Comparison of ENCODE assay signal across 8 cellular contexts in genomic region chr12:18158774-18159557, GRCh38.
DNase-seq lines count a peak whose midpoint lies in the region; ATAC-seq and TF ChIP-seq lines count a peak whose summit lies in the region.

No MANE protein-coding gene starts in this region.

- H3K36me3 ChIP-seq in colonic mucosa (no peaks in the 10 kb centered on the region), osteoblast (ENCODE audit: insufficient read depth, low read length) (no peaks in the 10 kb centered on the region)

- no peak overlapping the region for H3K9ac ChIP-seq in colonic mucosa (ENCODE audit: low read depth in 2 of 2, low read length in 2 of 2)

- peaks cover 2% of the 10 kb centered on the region for H3K9me3 Mint-ChIP-seq in activated CD8-positive, alpha-beta memory T cell treated with anti-CD3 and anti-CD28 coated beads, Interleukin-2, amount 10 ng/mL, durations not matched to agents 7 days and 5 days (ENCODE audit: low read depth)

- no peaks in the 10 kb centered on the region for H3K79me2 ChIP-seq in osteoblast (ENCODE audit: insufficient read depth, low read length)

- H3K4me1 Mint-ChIP-seq in activated CD8-positive, alpha-beta memory T cell treated with anti-CD3 and anti-CD28 coated beads, Interleukin-2, amount 10 ng/mL, durations not matched to agents 7 days and 5 days: no peaks in the 10 kb centered on the region

- ATAC-seq in activated CD8-positive, alpha-beta memory T cell treated with anti-CD3 and anti-CD28 coated beads, Interleukin-2, amount 10 ng/mL, durations not matched to agents 7 days and 5 days: peak; percentile 47
- ATAC-seq in GM21723 (IDR thresholded peaks at IDR 0.05; ENCODE audit: unreplicated experiment): peak; percentile 57
- no peak for ATAC-seq in HG02840 (IDR thresholded peaks at IDR 0.05; ENCODE audit: low FRiP score, unreplicated experiment)

- H4K20me1 ChIP-seq in osteoblast (ENCODE audit: insufficient read depth, low read length): no peaks in the 10 kb centered on the region

- peak; percentile 42 for TF ChIP-seq CTCF in colonic mucosa (IDR thresholded peaks at IDR 0.05)
- peak; percentile 84 for TF ChIP-seq CTCF in osteoblast (IDR thresholded peaks at IDR 0.05; ENCODE audit: extremely low read depth, low read depth, low read length)

- H3K27me3 Mint-ChIP-seq in activated CD8-positive, alpha-beta memory T cell treated with anti-CD3 and anti-CD28 coated beads, Interleukin-2, amount 10 ng/mL, durations not matched to agents 7 days and 5 days: peaks cover 4% of the 10 kb centered on the region

- H3K9me3 ChIP-seq in colonic mucosa (no peaks in the 10 kb centered on the region), osteoblast (ENCODE audit: low read depth, low read length) (no peaks in the 10 kb centered on the region)

- H3K4me1 ChIP-seq in colonic mucosa (no peaks in the 10 kb centered on the region), osteoblast (ENCODE audit: insufficient read depth, low read length) (no peaks in the 10 kb centered on the region)

- intact Hi-C loops in colonic mucosa (cut with DNase I): no loop called here

- no peak overlapping the region for H3K4me2 ChIP-seq in osteoblast (ENCODE audit: insufficient read depth, low read length)

- CTCF ChIA-PET in activated CD8-positive, alpha-beta memory T cell treated with anti-CD3 and anti-CD28 coated beads, Interleukin-2, amount 10 ng/mL, durations not matched to agents 7 days and 5 days (lab: Charles Lee): interaction anchor here (1.0 to 1.2 kb wide), 2 partner anchors 19 to 132 kb away, joined by 3 read pairs; no protein-coding TSS in a partner anchor

- H3K4me3 Mint-ChIP-seq in activated CD8-positive, alpha-beta memory T cell treated with anti-CD3 and anti-CD28 coated beads, Interleukin-2, amount 10 ng/mL, durations not matched to agents 7 days and 5 days: no peak overlapping the region

- no peaks in the 10 kb centered on the region for H3K27me3 ChIP-seq in colonic mucosa
- H3K27me3 ChIP-seq in osteoblast (ENCODE audit: insufficient read depth, low read length): no peaks in the 10 kb centered on the region

- H3K27ac ChIP-seq in colonic mucosa: no peak overlapping the region
- H3K27ac ChIP-seq in osteoblast (ENCODE audit: low read depth, low read length): no peak overlapping the region
- no peak overlapping the region for H3K27ac ChIP-seq in caudate nucleus (ENCODE audit: low read depth, low read length)

- H3K4me3 ChIP-seq in colonic mucosa (no peak overlapping the region), osteoblast (ENCODE audit: insufficient read depth, low read length) (no peak overlapping the region)

- H3K27ac Mint-ChIP-seq in activated CD8-positive, alpha-beta memory T cell treated with anti-CD3 and anti-CD28 coated beads, Interleukin-2, amount 10 ng/mL, durations not matched to agents 7 days and 5 days: no peak overlapping the region

- no peak overlapping the region for H2AFZ ChIP-seq in osteoblast (ENCODE audit: low read length)

- peak; percentile 41 for DNase-seq in activated CD8-positive, alpha-beta memory T cell treated with anti-CD3 and anti-CD28 coated beads, Interleukin-2, amount 10 ng/mL, durations not matched to agents 7 days and 5 days
- DNase-seq in activated CD8-positive, alpha-beta memory T cell treated with anti-CD3 and anti-CD28 coated beads for 24 hours: no peak
- DNase-seq in NCI-H460 (ENCODE audit: extremely low read depth, low read depth) (peak; percentile 41), colonic mucosa (peak; percentile 29), osteoblast (ENCODE audit: insufficient read length, low spot score, missing footprints) (no peak), caudate nucleus (lab: John Stamatoyannopoulos, UW) (no peak)

- peaks cover 4% of the 10 kb centered on the region for H3K36me3 Mint-ChIP-seq in activated CD8-positive, alpha-beta memory T cell treated with anti-CD3 and anti-CD28 coated beads, Interleukin-2, amount 10 ng/mL, durations not matched to agents 7 days and 5 days

Comparison
In these comparisons a context has a peak if more than half of its experiments do, and no peak if none do; other contexts are left out.
1. DNase-seq: peak in activated CD8-positive, alpha-beta memory T cell treated with anti-CD3 and anti-CD28 coated beads, Interleukin-2, amount 10 ng/mL, durations not matched to agents 7 days and 5 days (single experiment), NCI-H460 (single experiment) and colonic mucosa (single experiment); none in activated CD8-positive, alpha-beta memory T cell treated with anti-CD3 and anti-CD28 coated beads for 24 hours (single experiment), osteoblast (single experiment) and caudate nucleus (0 of 61).